ENCODE assay signal across 21 cellular contexts in the genomic region with DNA sequence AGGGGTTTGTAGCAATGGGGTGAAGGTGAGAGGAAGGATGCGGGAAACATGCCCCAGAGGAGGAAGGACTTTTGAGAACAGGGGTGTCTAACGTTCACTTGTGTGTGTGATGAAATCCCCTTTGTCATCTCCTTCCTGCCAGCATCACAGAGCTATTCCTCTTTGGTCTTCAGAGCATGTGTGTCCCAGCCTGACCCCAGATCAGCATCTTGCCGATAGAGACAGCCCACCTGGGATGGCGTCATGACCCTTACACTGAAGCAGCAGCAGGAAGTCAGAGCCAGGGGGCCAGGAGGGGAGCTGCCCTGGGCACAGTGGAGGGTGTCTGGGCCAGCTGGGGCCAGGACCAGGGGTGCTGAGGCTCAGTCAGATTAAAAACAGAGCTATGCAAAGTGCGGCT. TPM values are rescaled to one million over a fixed set of nuclear protein-coding genes. Genes with fewer than 3 reads are reported as not detected.
DNase-seq lines count a peak whose midpoint lies in the region; ATAC-seq, FAIRE-seq and TF ChIP-seq lines count a peak whose summit lies in the region.
"Had no signal": no experiment of that assay in that cellular context is flagged by ENCODE, and none has a peak within 500 bp of the region (broad histone marks: within the 10 kb centered on the region; RNA-seq: fewer than 3 reads in every experiment).

No MANE protein-coding gene starts in this region.

- H4K91ac ChIP-seq in IMR-90 (ENCODE audit: insufficient read depth, low read depth, low read length) (no peak overlapping the region), H1 (replicated peaks; ENCODE audit: insufficient read length, low read length) (no peak overlapping the region)

- in situ Hi-C loops in IMR-90 (cut with MboI; ENCODE audit: low sequenced_read_pairs) = loop anchor here (25.0 kb wide), 1 partner anchor 683 kb away; a partner anchor contains a TSS

- H4K5ac ChIP-seq in IMR-90 (ENCODE audit: low read depth, low read length) (no peak overlapping the region), H1 (ENCODE audit: insufficient read length, low read depth, low read length) (no peak overlapping the region)

- peaks cover 27% of the 10 kb centered on the region for H3K4me1 ChIP-seq in BLaER1
- H3K4me1 ChIP-seq in IMR-90 (ENCODE audit: control insufficient read depth, insufficient read depth, low read length) = no peaks in the 10 kb centered on the region
- peaks cover 3 to 17% (median 7%) of the 10 kb centered on the region in 4 experiments; a peak in 6 of 7 replicates for H3K4me1 ChIP-seq in H1 (replicated peaks in 1 of 4; ENCODE audit: control insufficient read depth in 3 of 4, insufficient read depth in 4 of 4, low read length in 3 of 4)
- H3K4me1 ChIP-seq: left lung had no signal

- H3K79me1 ChIP-seq in IMR-90 (ENCODE audit: low read depth in 1 of 2, low read length in 2 of 2) = no peaks in the 10 kb centered on the region
- no peaks in the 10 kb centered on the region; the same call in 1 of the 2 replicates for H3K79me1 ChIP-seq in H1 (ENCODE audit: low read depth, low read length)

- no peak overlapping the region for H2BK12ac ChIP-seq in H1 (ENCODE audit: low read depth, low read length)

- WGBS in IMR-90 (ENCODE audit: extremely low coverage in 2 of 2, insufficient read length in 1 of 2), 2 experiments = no CpG with 5 or more reads among the region's 5 CpGs
- 83% methylated on average over 5 of the region's 5 CpGs; no CpG with 5 or more reads in 1 of the 2 experiments for WGBS in H1 (ENCODE audit: extremely low coverage in 1 of 2, insufficient coverage in 1 of 2, insufficient read length in 1 of 2, insufficient replicate concordance in 2 of 2, low coverage in 1 of 2, low lambda C conversion rate in 2 of 2, missing lambda C conversion rate in 1 of 2), 2 experiments

- H3K27ac ChIP-seq in BLaER1 = no peak overlapping the region
- H3K27ac ChIP-seq in IMR-90 (ENCODE audit: insufficient read depth, low read length) = no peak overlapping the region
- no peak overlapping the region for H3K27ac ChIP-seq in H1 (ENCODE audit: low read depth, low read length)
- H3K27ac ChIP-seq: cardiac muscle cell had no signal

- no peaks in the 10 kb centered on the region; the same call in 1 of the 2 replicates for H4K20me1 ChIP-seq in BLaER1
- no peaks in the 10 kb centered on the region for H4K20me1 ChIP-seq in IMR-90 (ENCODE audit: insufficient read depth, low read length)
- H4K20me1 ChIP-seq in H1 (replicated peaks in 1 of 2; ENCODE audit: control insufficient read depth in 1 of 2, insufficient read depth in 2 of 2, low read length in 2 of 2) = peaks cover 0 to 3% of the 10 kb centered on the region in 2 experiments

- no peak overlapping the region for H3K4ac ChIP-seq in IMR-90 (ENCODE audit: low read depth, low read length)
- no peak overlapping the region for H3K4ac ChIP-seq in H1 (replicated peaks; ENCODE audit: insufficient read length, low read depth, low read length)

- CTCF ChIA-PET in IMR-90 (lab: Yijun Ruan, JAX) = no interaction called here
- CTCF ChIA-PET in H1 (lab: Charles Lee; ENCODE audit: partially characterized antibody) = interaction anchor here (0.9 to 4.6 kb wide), 4 partner anchors 21 to 74 kb away, joined by 3 to 26 read pairs (median 6); no protein-coding TSS in a partner anchor

- H2AK5ac ChIP-seq in IMR-90 (ENCODE audit: low read depth, low read length) = no peak overlapping the region
- H2AK5ac ChIP-seq in H1 (ENCODE audit: low read depth, low read length) = no peak overlapping the region

- no peak overlapping the region for H2BK20ac ChIP-seq in IMR-90 (ENCODE audit: low read depth, low read length)
- H2BK20ac ChIP-seq in H1 (ENCODE audit: low read length) = no peak overlapping the region

- POLR2A ChIA-PET in IMR-90 (lab: Charles Lee; ENCODE audit: unreplicated experiment) = no interaction called here
- POLR2A ChIA-PET in H1 (lab: Charles Lee; ENCODE audit: partially characterized antibody) = no interaction called here

- ATAC-seq in IMR-90 (ENCODE audit: low read depth) (no peak), GM21367 (IDR thresholded peaks at IDR 0.05; ENCODE audit: unreplicated experiment) (no peak), left lobe of liver (no peak)
- ATAC-seq: left lung; sciatic nerve; stimulated activated effector memory CD8-positive, alpha-beta T cell treated with anti-CD3 and anti-CD28 coated beads, Interleukin-12 subunit alpha, Interleukin-12 subunit beta, amount 100 ng/mL, for 72 hours had no signal

- intact Hi-C loops in IMR-90 (cut with micrococcal nuclease) = no loop called here

- no peak overlapping the region for H2AK9ac ChIP-seq in IMR-90 (replicated peaks; ENCODE audit: low read depth, low read length, poor library complexity)

- H2BK5ac ChIP-seq in IMR-90 (ENCODE audit: low read depth, low read length, poor library complexity, severe bottlenecking) (no peak overlapping the region), H1 (ENCODE audit: low read depth, low read length) (no peak overlapping the region)

- peak overlapping the region; percentile 13 for H3K4me2 ChIP-seq in BLaER1
- no peak overlapping the region for H3K4me2 ChIP-seq in IMR-90 (ENCODE audit: low read depth, low read length)
- H3K4me2 ChIP-seq in H1 (ENCODE audit: insufficient read depth in 1 of 2, low read depth in 2 of 2, low read length in 2 of 2) = no peak overlapping the region

- no peaks in the 10 kb centered on the region for H3K9me1 ChIP-seq in IMR-90 (ENCODE audit: insufficient read depth, low read length)

- BruUV-seq in IMR-90 (replicated peaks; lab: Mats Ljungman, UMichigan) = no TSS peak

- no peak overlapping the region for H3K18ac ChIP-seq in IMR-90 (ENCODE audit: low read depth, low read length)
- H3K18ac ChIP-seq in H1 (ENCODE audit: extremely low read depth, low read length) = no peak overlapping the region

- peak overlapping the region; percentile 35 for H2AFZ ChIP-seq in IMR-90 (replicated peaks; ENCODE audit: low read length, poor library complexity)
- H2AFZ ChIP-seq in H1 (ENCODE audit: low read length) = no peak overlapping the region

- no peak overlapping the region for H3K14ac ChIP-seq in IMR-90 (replicated peaks; ENCODE audit: low read depth, low read length)
- no peak overlapping the region for H3K14ac ChIP-seq in H1 (ENCODE audit: insufficient read length)

- H3K56ac ChIP-seq in IMR-90 (ENCODE audit: extremely low read depth, insufficient read depth, low read length) = no peak overlapping the region
- H3K56ac ChIP-seq in H1 (replicated peaks; ENCODE audit: insufficient read length, low read depth, low read length) = no peak overlapping the region

- dilution Hi-C loops in IMR-90 (cut with HindIII; ENCODE audit: low sequenced_read_pairs, unreplicated experiment) = no loop called here

- H3K9ac ChIP-seq in BLaER1 (no peak overlapping the region), IMR-90 (ENCODE audit: low read depth, low read length) (no peak overlapping the region), H1 (replicated peaks in 1 of 4; ENCODE audit: extremely low read depth in 1 of 4, low read depth in 3 of 4, low read length in 3 of 4) (no peak overlapping the region)

- no peak overlapping the region for H2BK15ac ChIP-seq in IMR-90 (ENCODE audit: low read depth, low read length)
- H2BK15ac ChIP-seq in H1 (ENCODE audit: low read length) = no peak overlapping the region

- TF ChIP-seq RAD21 in IMR-90 (IDR thresholded peaks at IDR 0.05; ENCODE audit: low read length) (no peak), H1 (IDR thresholded peaks at IDR 0.05 in 1 of 2, conservative IDR thresholded peaks at IDR 0.05 in 1 of 2; ENCODE audit: low read depth in 2 of 2, low read length in 2 of 2) (no peak)

- H2BK120ac ChIP-seq in IMR-90 (ENCODE audit: low read depth, low read length) (no peak overlapping the region), H1 (replicated peaks; ENCODE audit: low read depth, low read length) (no peak overlapping the region)

- H3K79me2 ChIP-seq in H1 (ENCODE audit: control insufficient read depth in 1 of 2, insufficient read depth in 2 of 2, low read length in 2 of 2) = no peaks in the 10 kb centered on the region

- DNase-seq in IMR-90 (no peak), NOMO-1 treated with dmso at 0.1 percent for 144 hours (lab: John Stamatoyannopoulos, UW; ENCODE audit: unreplicated experiment) (peak; percentile 59), H1 (ENCODE audit: low read depth in 1 of 2, low spot score in 2 of 2) (no peak), left lobe of liver (ENCODE audit: low spot score) (no peak), amniotic stem cell (lab: John Stamatoyannopoulos, UW) (no peak)
- DNase-seq: activated CD4-positive, alpha-beta T cell treated with anti-CD3 and anti-CD28 coated beads for 48 hours; activated CD8-positive, alpha-beta memory T cell treated with anti-CD3 and anti-CD28 coated beads, Interleukin-2, amount 50 U/mL, for 48 hours; activated effector memory CD4-positive, alpha-beta T cell treated with anti-CD3 and anti-CD28 coated beads, Interleukin-2, amount 50 U/mL, for 16 hours; amygdala; head of caudate nucleus; left lung; NCI-H1105; NCI-H2081; NCI-H446 had no signal

- H3K4me3 ChIP-seq in BLaER1 = no peak overlapping the region
- no peak overlapping the region for H3K4me3 ChIP-seq in IMR-90 (ENCODE audit: insufficient read depth, low read depth, low read length)
- H3K4me3 ChIP-seq in H1 (ENCODE audit: extremely low read depth in 1 of 4, insufficient read depth in 2 of 4, low read depth in 3 of 4, low read length in 4 of 4) = no peak overlapping the region
- H3K4me3 ChIP-seq: cardiac muscle cell, left lung had no signal

- no peak overlapping the region for H3K23ac ChIP-seq in IMR-90 (ENCODE audit: low read depth, low read length)
- H3K23ac ChIP-seq in H1 (ENCODE audit: insufficient read length) = no peak overlapping the region

- H3K23me2 ChIP-seq in H1 (ENCODE audit: low read depth, low read length) = no peaks in the 10 kb centered on the region

- no peak for FAIRE-seq in H1 (lab: Jason Lieb, UNC)

- TF ChIP-seq EP300 in H1 (IDR thresholded peaks at IDR 0.05; ENCODE audit: borderline replicate concordance in 1 of 2, low read depth in 2 of 2, low read length in 2 of 2) = no peak

- H3K36me3 ChIP-seq in BLaER1 (no peaks in the 10 kb centered on the region), IMR-90 (ENCODE audit: control insufficient read depth, insufficient read depth, low read length) (no peaks in the 10 kb centered on the region), H1 (ENCODE audit: control insufficient read depth in 2 of 4, insufficient read depth in 4 of 4, low read length in 3 of 4) (no peaks in the 10 kb centered on the region)
- H3K36me3 ChIP-seq: cardiac muscle cell, left lung had no signal

- no peaks in the 10 kb centered on the region for H3K27me3 ChIP-seq in BLaER1
- peaks cover 35% of the 10 kb centered on the region for H3K27me3 ChIP-seq in IMR-90 (ENCODE audit: control insufficient read depth, insufficient read depth, low read length)
- no peaks in the 10 kb centered on the region for H3K27me3 ChIP-seq in H1 (replicated peaks in 1 of 4; ENCODE audit: control insufficient read depth in 3 of 4, extremely low read depth in 1 of 4, insufficient read depth in 3 of 4, low read length in 3 of 4)
- H3K27me3 ChIP-seq: cardiac muscle cell had no signal

- H4K8ac ChIP-seq in IMR-90 (ENCODE audit: low read depth in 2 of 2, low read length in 2 of 2) = no peak overlapping the region
- 0 out of 2 replicates have a peak overlapping the region, but pooled peaks have one; percentile 8 for H4K8ac ChIP-seq in H1 (ENCODE audit: extremely low read depth, insufficient read depth, low read length)

- H3K9me3 ChIP-seq in BLaER1 (no peaks in the 10 kb centered on the region), IMR-90 (ENCODE audit: control insufficient read depth, insufficient read depth, low read length) (no peaks in the 10 kb centered on the region), H1 (ENCODE audit: insufficient read depth in 2 of 2, low read depth in 1 of 2, low read length in 1 of 2) (no peaks in the 10 kb centered on the region)
- H3K9me3 ChIP-seq: left lung had no signal

- TF ChIP-seq CTCF in IMR-90 (conservative IDR thresholded peaks at IDR 0.05; ENCODE audit: low read depth, low read length) = no peak
- no peak for TF ChIP-seq CTCF in H1 (IDR thresholded peaks at IDR 0.05; ENCODE audit: control extremely low read depth in 1 of 3, insufficient read depth in 1 of 3, low read depth in 1 of 3, low read length in 3 of 3)

- no peak for TF ChIP-seq POLR2A in IMR-90 (IDR thresholded peaks at IDR 0.05; ENCODE audit: low read depth, low read length)
- no peak for TF ChIP-seq POLR2A in H1 (IDR thresholded peaks at IDR 0.05; ENCODE audit: control extremely low read depth in 1 of 2, low read depth in 2 of 2, low read length in 2 of 2)

RNA-seq across cellular contexts. Expression of a gene that starts 29.9 kb away (rescaled TPM):
- total RNA-seq in IMR-90 (2012; rRNA removed) (under 0.01 TPM in 1 of 2 replicates, not detected in the other), left lobe of liver (0.40 TPM)
- polyA plus RNA-seq in IMR-90 (2012; rRNA removed) (0.05 and 0.17 TPM in 2 replicates), H1 (2011; rRNA removed) (2.5 and 3.5 TPM in 2 replicates)
- polyA plus RNA-seq in IMR-90 (2012; cell fraction: cytosol; rRNA removed) = 0.02 TPM in 1 of 2 replicates, not detected in the other
- 0.25 and 0.34 TPM in 2 replicates for polyA plus RNA-seq in IMR-90 (2012; cell fraction: nucleus; rRNA removed; ENCODE audit: low replicate concordance)
- total RNA-seq in H1 (2021; fragmentation: NEBNext Ultra II Directional; extraction: Animal tissue kit (Norgen Biotek cat#: 25700)) = 6.4 and 6.9 TPM in 2 replicates
- 3.7 TPM for polyA plus RNA-seq in H1 (2011; cell fraction: cytosol; rRNA removed)
- 25.9 TPM for polyA plus RNA-seq in H1 (2011; cell fraction: nucleus; rRNA removed)
- 4.3 to 7.8 TPM (median 5.2 TPM) in 4 replicates for polyA plus RNA-seq in H1 (2012, experiment 1 of 2)
- 1.2 TPM for polyA plus RNA-seq in H1 (2012, experiment 2 of 2)
- polyA plus RNA-seq in H1 (2013, experiment 1 of 2) = 2.0 TPM
- polyA plus RNA-seq in H1 (2013, experiment 2 of 2) = 1.8 TPM
- polyA minus RNA-seq in H1 (2011; rRNA and poly(A)+ RNA removed) = 1.9 and 4.6 TPM in 2 replicates
- polyA minus RNA-seq in H1 (2011; cell fraction: cytosol; rRNA and poly(A)+ RNA removed) = 1.8 TPM
- polyA minus RNA-seq in H1 (2011; cell fraction: nucleus; rRNA and poly(A)+ RNA removed) = 9.1 TPM
- total RNA-seq: Daoy had no signal
- polyA plus RNA-seq: cardiac muscle cell, IgD-negative memory B cell had no signal
